In genomic region chr6:154406301-154406700, GRCh38 we compare ENCODE assay signal across 20 cellular contexts. TPM values are rescaled to one million over a fixed set of nuclear protein-coding genes. Genes with fewer than 3 reads are reported as not detected.
DNase-seq lines count a peak whose midpoint lies in the region; ATAC-seq lines count a peak whose summit lies in the region.
"Had no signal": no experiment of that assay in that cellular context is flagged by ENCODE, and none has a peak within 500 bp of the region (broad histone marks: within the 10 kb centered on the region; RNA-seq: fewer than 3 reads in every experiment).

No MANE protein-coding gene starts in this region.

- H3K18ac ChIP-seq in mesenchymal stem cell (ENCODE audit: low read depth in 1 of 2, low read length in 2 of 2), result no peak overlapping the region

- no peak overlapping the region for H3K4ac ChIP-seq in mesenchymal stem cell (ENCODE audit: low read depth in 1 of 2, low read length in 2 of 2)

- H3K4me1 ChIP-seq in mesenchymal stem cell (ENCODE audit: control insufficient read depth, insufficient read depth, low read depth, low read length), result peaks cover 11% of the 10 kb centered on the region
- peaks cover 29% of the 10 kb centered on the region for H3K4me1 ChIP-seq in rectal smooth muscle tissue (ENCODE audit: control insufficient read depth, insufficient read depth, low read length)
- H3K4me1 ChIP-seq: Caco-2 had no signal

- H4K91ac ChIP-seq in mesenchymal stem cell (ENCODE audit: low read length), result peak overlapping the region; percentile 7

- peaks cover 20% of the 10 kb centered on the region for H3K79me1 ChIP-seq in mesenchymal stem cell (replicated peaks; ENCODE audit: low read length, poor library complexity, severe bottlenecking)

- H3K27me3 ChIP-seq in mesenchymal stem cell (ENCODE audit: control insufficient read depth in 1 of 2, insufficient read depth in 1 of 2, low read length in 2 of 2) (no peaks in the 10 kb centered on the region), rectal smooth muscle tissue (ENCODE audit: control insufficient read depth, insufficient read depth, low read length) (no peaks in the 10 kb centered on the region)

- WGBS in mesenchymal stem cell, result 97% methylated on average over 20 of the region's 20 CpGs

- no peak overlapping the region for H3K14ac ChIP-seq in mesenchymal stem cell (ENCODE audit: low read length in 2 of 2)

- no peaks in the 10 kb centered on the region for H3K9me3 ChIP-seq in mesenchymal stem cell (ENCODE audit: control insufficient read depth, low read length)
- H3K9me3 ChIP-seq: A549, Caco-2, HAP-1 had no signal

- H2AK5ac ChIP-seq in mesenchymal stem cell (ENCODE audit: low read length, severe bottlenecking), result peak overlapping the region; percentile 4

- no peak overlapping the region for H2BK15ac ChIP-seq in mesenchymal stem cell (ENCODE audit: low read depth, poor library complexity, severe bottlenecking)

- H2BK120ac ChIP-seq in mesenchymal stem cell (ENCODE audit: low read depth, low read length), result no peak overlapping the region

- H4K8ac ChIP-seq in mesenchymal stem cell (ENCODE audit: low read length), result peak overlapping the region; percentile 7

- no peak overlapping the region for H2BK12ac ChIP-seq in mesenchymal stem cell (ENCODE audit: low read length in 2 of 2)

- H3K4me2 ChIP-seq in mesenchymal stem cell (ENCODE audit: low read length, poor library complexity, severe bottlenecking), result no peak overlapping the region
- H3K4me2 ChIP-seq: A549 had no signal

- ATAC-seq in HG02970 (IDR thresholded peaks at IDR 0.05; ENCODE audit: low FRiP score, unreplicated experiment) (no peak), GM19023 (IDR thresholded peaks at IDR 0.05; ENCODE audit: unreplicated experiment) (no peak)
- ATAC-seq: A549, GM12878 had no signal

- H3K9ac ChIP-seq in mesenchymal stem cell (ENCODE audit: low read length) (no peak overlapping the region), rectal smooth muscle tissue (ENCODE audit: low read length) (no peak overlapping the region)
- H3K9ac ChIP-seq: GM23248 had no signal

- H3K23ac ChIP-seq in mesenchymal stem cell (ENCODE audit: low read length in 2 of 2), result no peak overlapping the region

- H3K4me3 ChIP-seq in mesenchymal stem cell (ENCODE audit: insufficient read depth in 1 of 2, low read depth in 1 of 2, low read length in 2 of 2) (no peak overlapping the region), rectal smooth muscle tissue (ENCODE audit: low read length) (no peak overlapping the region)
- H3K4me3 ChIP-seq: A549, GM12878, GM23248, HAP-1 had no signal

- DNase-seq in DMS53 (lab: John Stamatoyannopoulos, UW) (peak; percentile 7), DMS53 treated with DMSO at 0.1 percent for 48 hours (lab: John Stamatoyannopoulos, UW; ENCODE audit: unreplicated experiment) (no peak), mesenchymal stem cell (no peak), NCI-H2107 (lab: John Stamatoyannopoulos, UW) (no peak)
- DNase-seq: AML-193; Caco-2; CD4-positive, alpha-beta T cell; DMS153; DND-41; EL; GM23248 had no signal

- H3K36me3 ChIP-seq in mesenchymal stem cell (ENCODE audit: control insufficient read depth in 1 of 2, insufficient read depth in 2 of 2, low read depth in 1 of 2, low read length in 2 of 2), result peaks cover 4 to 25% of the 10 kb centered on the region in 2 experiments
- no peaks in the 10 kb centered on the region for H3K36me3 ChIP-seq in rectal smooth muscle tissue (ENCODE audit: control insufficient read depth, insufficient read depth, low read length)

- no peak overlapping the region for H2BK5ac ChIP-seq in mesenchymal stem cell (ENCODE audit: low read depth, low read length, poor library complexity, severe bottlenecking)

- H3K27ac ChIP-seq in mesenchymal stem cell (ENCODE audit: low read length, poor library complexity, severe bottlenecking) (no peak overlapping the region), rectal smooth muscle tissue (ENCODE audit: low read depth, low read length) (peak overlapping the region; percentile 31)
- H3K27ac ChIP-seq: 22Rv1, C4-2B, GM23248, HL-60 had no signal

- no peak overlapping the region for H2AFZ ChIP-seq in mesenchymal stem cell (ENCODE audit: low read depth, low read length)
- H2AFZ ChIP-seq: GM23248 had no signal

RNA-seq across cellular contexts. Expression of gene IPCEF1, which starts 49.7 kb away (rescaled TPM):
- polyA plus RNA-seq in mesenchymal stem cell (2013, experiment 1 of 2), result 0.04 TPM
- polyA plus RNA-seq in mesenchymal stem cell (2013, experiment 2 of 2), result 0.07 TPM
- polyA plus RNA-seq: GM23248 had no signal
